Comparison of ENCODE assay signal across 2 cellular contexts in genomic region chr5:82796643-82797416, GRCh38.
TF ChIP-seq lines count a peak whose summit lies in the region.

No MANE protein-coding gene starts in this region.

TF ChIP-seq in GM23338, 12 proteins besides CTCF, POLR2A, EP300 and RAD21 (continued from another document):
- TF ChIP-seq ZNF462 (CRISPR knock-in tag; IDR thresholded peaks at IDR 0.05) (no peak), EZH2 (IDR thresholded peaks at IDR 0.05; ENCODE audit: low read depth, unreplicated experiment) (no peak), NANOG (IDR thresholded peaks at IDR 0.05; ENCODE audit: borderline replicate concordance) (no peak), POLR2AphosphoS5 (IDR thresholded peaks at IDR 0.05; ENCODE audit: low read depth) (no peak), CREB1 (CRISPR knock-in tag; IDR thresholded peaks at IDR 0.05; ENCODE audit: low read depth) (no peak), REST (IDR thresholded peaks at IDR 0.05; ENCODE audit: unreplicated experiment) (no peak), ETS1 (IDR thresholded peaks at IDR 0.05) (no peak), EZH2phosphoT487 (IDR thresholded peaks at IDR 0.05; ENCODE audit: unreplicated experiment) (no peak)

TF ChIP-seq in K562, 482 proteins besides CTCF, POLR2A, EP300 and RAD21 (continued from another document):
- no peak for TF ChIP-seq TARDBP (IDR thresholded peaks at IDR 0.05)
- TF ChIP-seq, protein P1, sequence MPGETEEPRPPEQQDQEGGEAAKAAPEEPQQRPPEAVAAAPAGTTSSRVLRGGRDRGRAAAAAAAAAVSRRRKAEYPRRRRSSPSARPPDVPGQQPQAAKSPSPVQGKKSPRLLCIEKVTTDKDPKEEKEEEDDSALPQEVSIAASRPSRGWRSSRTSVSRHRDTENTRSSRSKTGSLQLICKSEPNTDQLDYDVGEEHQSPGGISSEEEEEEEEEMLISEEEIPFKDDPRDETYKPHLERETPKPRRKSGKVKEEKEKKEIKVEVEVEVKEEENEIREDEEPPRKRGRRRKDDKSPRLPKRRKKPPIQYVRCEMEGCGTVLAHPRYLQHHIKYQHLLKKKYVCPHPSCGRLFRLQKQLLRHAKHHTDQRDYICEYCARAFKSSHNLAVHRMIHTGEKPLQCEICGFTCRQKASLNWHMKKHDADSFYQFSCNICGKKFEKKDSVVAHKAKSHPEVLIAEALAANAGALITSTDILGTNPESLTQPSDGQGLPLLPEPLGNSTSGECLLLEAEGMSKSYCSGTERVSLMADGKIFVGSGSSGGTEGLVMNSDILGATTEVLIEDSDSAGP (CRISPR knock-in tag; IDR thresholded peaks at IDR 0.05) = no peak
- TF ChIP-seq PHF21A (IDR thresholded peaks at IDR 0.05; ENCODE audit: borderline replicate concordance, low read depth) = no peak
- no peak for TF ChIP-seq RFX5 (IDR thresholded peaks at IDR 0.05; ENCODE audit: low read depth, low read length)
